ENCODE assay signal across 1 cellular context in genomic region chr22:43169310-43170130, GRCh38.
TF ChIP-seq lines count a peak whose summit lies in the region.

No MANE protein-coding gene starts in this region.

TF ChIP-seq in HepG2, 621 proteins besides CTCF, POLR2A, EP300 and RAD21:
- TF ChIP-seq DMTF1 (CRISPR knock-in tag; IDR thresholded peaks at IDR 0.05) (no peak), ZNF335 (CRISPR knock-in tag; IDR thresholded peaks at IDR 0.05) (no peak), ZNF768 (CRISPR knock-in tag; IDR thresholded peaks at IDR 0.05) (peak; percentile 58)
